ENCODE assay signal across 20 cellular contexts in genomic region chr19:11464333-11465265, GRCh38. TPM values are rescaled to one million over a fixed set of nuclear protein-coding genes. Genes with fewer than 3 reads are reported as not detected.
"Had no signal": no experiment of that assay in that cellular context is flagged by ENCODE, and none has a peak within 500 bp of the region (broad histone marks: within the 10 kb centered on the region; RNA-seq: fewer than 3 reads in every experiment).

No MANE protein-coding gene starts in this region.

- H3K27me3 ChIP-seq: pancreas had no signal

- ATAC-seq: effector memory CD8-positive, alpha-beta T cell; naive thymus-derived CD8-positive, alpha-beta T cell; pancreas; sciatic nerve had no signal

- H3K36me3 ChIP-seq: pancreas, tibial artery had no signal

- H3K4me1 Mint-ChIP-seq: activated naive CD8-positive, alpha-beta T cell treated with anti-CD3 and anti-CD28 coated beads for 36 hours; memory B cell; naive thymus-derived CD8-positive, alpha-beta T cell had no signal

- H3K4me3 Mint-ChIP-seq: activated CD4-positive, alpha-beta memory T cell treated with anti-CD3 and anti-CD28 coated beads for 36 hours; activated naive CD8-positive, alpha-beta T cell treated with anti-CD3 and anti-CD28 coated beads for 36 hours; effector memory CD8-positive, alpha-beta T cell; memory B cell; naive thymus-derived CD8-positive, alpha-beta T cell; T-helper 2 cell treated with Interferon-gamma antibody and Interleukin-4, amounts not matched to agents 5 μg/mL and 100 μg/mL, for 36 hours had no signal

- H3K4me2 ChIP-seq: smooth muscle cell had no signal

- H3K36me3 Mint-ChIP-seq: activated CD4-positive, alpha-beta memory T cell treated with anti-CD3 and anti-CD28 coated beads for 36 hours; activated naive CD8-positive, alpha-beta T cell treated with anti-CD3 and anti-CD28 coated beads for 36 hours; memory B cell; naive thymus-derived CD8-positive, alpha-beta T cell had no signal

- DNase-seq: activated CD4-positive, alpha-beta memory T cell treated with anti-CD3 and anti-CD28 coated beads for 36 hours; activated naive CD4-positive, alpha-beta T cell; activated naive CD8-positive, alpha-beta T cell treated with anti-CD3 and anti-CD28 coated beads for 36 hours; activated T-cell treated with anti-CD3 and anti-CD28 coated beads for 4 hours; amniotic stem cell; dermis blood vessel endothelial cell; effector memory CD8-positive, alpha-beta T cell; foreskin fibroblast; naive thymus-derived CD8-positive, alpha-beta T cell; pancreas; stimulated activated naive CD4-positive, alpha-beta T cell; tibial artery had no signal

- FAIRE-seq: pancreas, TTC549 had no signal

- H3K4me1 ChIP-seq: pancreas, tibial artery had no signal

- H3K9me3 Mint-ChIP-seq: activated CD4-positive, alpha-beta memory T cell treated with anti-CD3 and anti-CD28 coated beads for 36 hours; activated naive CD8-positive, alpha-beta T cell treated with anti-CD3 and anti-CD28 coated beads for 36 hours; effector memory CD8-positive, alpha-beta T cell; memory B cell; naive thymus-derived CD8-positive, alpha-beta T cell; T-helper 2 cell treated with Interferon-gamma antibody and Interleukin-4, amounts not matched to agents 5 μg/mL and 100 μg/mL, for 36 hours had no signal

- H3K27ac ChIP-seq: pancreas, tibial artery had no signal

- H3K4me3 ChIP-seq: pancreas, smooth muscle cell, tibial artery had no signal

- H3K9me3 ChIP-seq: pancreas, tibial artery had no signal

- H3K27ac Mint-ChIP-seq: activated CD4-positive, alpha-beta memory T cell treated with anti-CD3 and anti-CD28 coated beads for 36 hours; activated naive CD8-positive, alpha-beta T cell treated with anti-CD3 and anti-CD28 coated beads for 36 hours; effector memory CD8-positive, alpha-beta T cell; memory B cell; naive thymus-derived CD8-positive, alpha-beta T cell; T-helper 2 cell treated with Interferon-gamma antibody and Interleukin-4, amounts not matched to agents 5 μg/mL and 100 μg/mL, for 36 hours had no signal

RNA-seq across cellular contexts. Expression of gene ELAVL3, which starts 16.2 kb away (rescaled TPM):
- total RNA-seq: activated CD4-positive, alpha-beta memory T cell treated with anti-CD3 and anti-CD28 coated beads for 36 hours; activated naive CD8-positive, alpha-beta T cell treated with anti-CD3 and anti-CD28 coated beads for 36 hours; dermis blood vessel endothelial cell; glomerular endothelial cell; liver; naive thymus-derived CD8-positive, alpha-beta T cell; smooth muscle cell; subcutaneous adipose tissue had no signal
- polyA plus RNA-seq: liver; naive thymus-derived CD8-positive, alpha-beta T cell; smooth muscle cell had no signal

RNA-seq across cellular contexts. Expression of gene ODAD3, which starts 29.7 kb away (rescaled TPM):
- total RNA-seq: dermis blood vessel endothelial cell; naive thymus-derived CD8-positive, alpha-beta T cell; smooth muscle cell had no signal
- polyA plus RNA-seq: naive thymus-derived CD8-positive, alpha-beta T cell had no signal

RNA-seq across cellular contexts. Expression of gene RGL3, which starts 45.5 kb away (rescaled TPM):
- total RNA-seq: activated CD4-positive, alpha-beta memory T cell treated with anti-CD3 and anti-CD28 coated beads for 36 hours; activated naive CD8-positive, alpha-beta T cell treated with anti-CD3 and anti-CD28 coated beads for 36 hours; glomerular endothelial cell; naive thymus-derived CD8-positive, alpha-beta T cell had no signal
- polyA plus RNA-seq: naive thymus-derived CD8-positive, alpha-beta T cell had no signal
